In genomic region chr10:59709472-59710125, GRCh38 we compare ENCODE assay signal across 1 cellular context.
TF ChIP-seq lines count a peak whose summit lies in the region.

Gene SLC16A9, minus strand, starts transcription at chr10:59709850. Its CDS starts 25,559 bp downstream, at chr10:59684291.

TF ChIP-seq in HEK293, 187 proteins besides CTCF, POLR2A, EP300 and RAD21 (continued from another document and continues in another):
- no peak for TF ChIP-seq PRDM2 (tag by site-specific recombination; IDR thresholded peaks at IDR 0.05; ENCODE audit: borderline replicate concordance)
- peak; percentile 98 for TF ChIP-seq ZBTB8A (tag by site-specific recombination; IDR thresholded peaks at IDR 0.05)
- no peak for TF ChIP-seq RBAK (tag by site-specific recombination; IDR thresholded peaks at IDR 0.05)
- 0 out of 2 replicates have a peak, but pooled peaks have one; percentile 22 for TF ChIP-seq KLF7 (tag by site-specific recombination; IDR thresholded peaks at IDR 0.05; ENCODE audit: borderline replicate concordance)
- TF ChIP-seq SP2 (tag by site-specific recombination; IDR thresholded peaks at IDR 0.05), result peak; percentile 45
- no peak for TF ChIP-seq ZNF571 (tag by site-specific recombination; IDR thresholded peaks at IDR 0.05)
- TF ChIP-seq YY1 (tag by site-specific recombination; IDR thresholded peaks at IDR 0.05), result peak; percentile 46; the same call in 1 of the 2 replicates
- TF ChIP-seq ZNF214 (tag by site-specific recombination; IDR thresholded peaks at IDR 0.05; ENCODE audit: borderline replicate concordance), result no peak
- TF ChIP-seq ZNF26 (tag by site-specific recombination; IDR thresholded peaks at IDR 0.05), result no peak
- TF ChIP-seq ZNF692 (tag by site-specific recombination; IDR thresholded peaks at IDR 0.05), result 0 out of 2 replicates have a peak, but pooled peaks have one; percentile 16
- TF ChIP-seq ZEB2 (tag by site-specific recombination; IDR thresholded peaks at IDR 0.05), result peak; percentile 78
- TF ChIP-seq ZNF341 (tag by site-specific recombination; IDR thresholded peaks at IDR 0.05; ENCODE audit: low read depth), result 0 out of 2 replicates have a peak, but pooled peaks have one; percentile 6
- TF ChIP-seq ZNF211 (tag by site-specific recombination; IDR thresholded peaks at IDR 0.05; ENCODE audit: low read depth), result no peak
- TF ChIP-seq ZBTB44 (tag by site-specific recombination; IDR thresholded peaks at IDR 0.05), result no peak
- TF ChIP-seq ZNF623 (tag by site-specific recombination; IDR thresholded peaks at IDR 0.05), result no peak
- TF ChIP-seq ZNF121 (tag by site-specific recombination; IDR thresholded peaks at IDR 0.05), result 0 out of 2 replicates have a peak, but pooled peaks have one; percentile 7
- TF ChIP-seq ZNF621 (tag by site-specific recombination; IDR thresholded peaks at IDR 0.05), result no peak
- TF ChIP-seq ZNF596 (tag by site-specific recombination; IDR thresholded peaks at IDR 0.05), result 0 out of 2 replicates have a peak, but pooled peaks have one; percentile 21
- TF ChIP-seq ZNF660 (tag by site-specific recombination; IDR thresholded peaks at IDR 0.05), result peak; percentile 55; the same call in 1 of the 2 replicates
- TF ChIP-seq ZNF701 (tag by site-specific recombination; IDR thresholded peaks at IDR 0.05), result no peak
- TF ChIP-seq ZNF76 (tag by site-specific recombination; IDR thresholded peaks at IDR 0.05; ENCODE audit: borderline replicate concordance, low read depth), result 0 out of 2 replicates have a peak, but pooled peaks have one; percentile 39
- peak; percentile 90 for TF ChIP-seq EGR2 (tag by site-specific recombination; IDR thresholded peaks at IDR 0.05; ENCODE audit: low read depth)
- no peak for TF ChIP-seq ZNF791 (tag by site-specific recombination; IDR thresholded peaks at IDR 0.05)
- TF ChIP-seq KLF16 (tag by site-specific recombination; IDR thresholded peaks at IDR 0.05), result peak; percentile 39; the same call in 1 of the 2 replicates
- no peak for TF ChIP-seq ZNF529 (tag by site-specific recombination; IDR thresholded peaks at IDR 0.05; ENCODE audit: insufficient replicate concordance)
- no peak for TF ChIP-seq ZNF426 (tag by site-specific recombination; IDR thresholded peaks at IDR 0.05)
- TF ChIP-seq SP3 (tag by site-specific recombination; IDR thresholded peaks at IDR 0.05), result peak; percentile 62
- peak; percentile 61; the same call in 1 of the 2 replicates for TF ChIP-seq ZNF513 (tag by site-specific recombination; IDR thresholded peaks at IDR 0.05)
- TF ChIP-seq OSR2 (tag by site-specific recombination; IDR thresholded peaks at IDR 0.05), result 0 out of 2 replicates have a peak, but pooled peaks have one; percentile 15
- TF ChIP-seq ZIC2 (tag by site-specific recombination; IDR thresholded peaks at IDR 0.05), result peak; percentile 83
- 0 out of 2 replicates have a peak, but pooled peaks have one; percentile 1 for TF ChIP-seq ZBTB48 (tag by site-specific recombination; IDR thresholded peaks at IDR 0.05)
- peak; percentile 76; the same call in 1 of the 2 replicates for TF ChIP-seq ZBTB20 (tag by site-specific recombination; IDR thresholded peaks at IDR 0.05)
- peak; percentile 8; the same call in 1 of the 2 replicates for TF ChIP-seq KLF9 (tag by site-specific recombination; IDR thresholded peaks at IDR 0.05; ENCODE audit: low read depth)
- TF ChIP-seq ZNF658 (tag by site-specific recombination; IDR thresholded peaks at IDR 0.05), result no peak
- TF ChIP-seq HIC1 (tag by site-specific recombination; IDR thresholded peaks at IDR 0.05), result peak; percentile 73; the same call in 1 of the 2 replicates
- TF ChIP-seq ZNF2 (tag by site-specific recombination; IDR thresholded peaks at IDR 0.05), result no peak
- TF ChIP-seq ZFP37 (tag by site-specific recombination; IDR thresholded peaks at IDR 0.05), result 0 out of 2 replicates have a peak, but pooled peaks have one; percentile 46
- no peak for TF ChIP-seq GLI4 (tag by site-specific recombination; IDR thresholded peaks at IDR 0.05)
- no peak for TF ChIP-seq ZNF169 (tag by site-specific recombination; IDR thresholded peaks at IDR 0.05)
- TF ChIP-seq ZNF274 (IDR thresholded peaks at IDR 0.05; ENCODE audit: low read length), result no peak
- no peak for TF ChIP-seq ZNF274 (tag by site-specific recombination; IDR thresholded peaks at IDR 0.05; ENCODE audit: borderline replicate concordance)
- TF ChIP-seq ZNF146 (tag by site-specific recombination; IDR thresholded peaks at IDR 0.05), result 0 out of 2 replicates have a peak, but pooled peaks have one; percentile 12
- 0 out of 2 replicates have a peak, but pooled peaks have one; percentile 33 for TF ChIP-seq ZNF423 (tag by site-specific recombination; IDR thresholded peaks at IDR 0.05)
- TF ChIP-seq BCL11B (tag by site-specific recombination; IDR thresholded peaks at IDR 0.05; ENCODE audit: low read depth), result no peak; the same call in 1 of the 2 replicates
